27 cellular contexts compared by ENCODE assay signal in genomic region chr6:101879782-101880181, GRCh38.
DNase-seq lines count a peak whose midpoint lies in the region; ATAC-seq, FAIRE-seq and TF ChIP-seq lines count a peak whose summit lies in the region.
"Had no signal": no experiment of that assay in that cellular context is flagged by ENCODE, and none has a peak within 500 bp of the region (broad histone marks: within the 10 kb centered on the region; RNA-seq: fewer than 3 reads in every experiment).

No MANE protein-coding gene starts in this region.

- peaks cover 15% of the 10 kb centered on the region for H3K4me1 Mint-ChIP-seq in WTC11
- H3K4me1 Mint-ChIP-seq in activated CD8-positive, alpha-beta memory T cell treated with anti-CD3 and anti-CD28 coated beads, Interleukin-2, amount 10 ng/mL, durations not matched to agents 7 days and 5 days = no peaks in the 10 kb centered on the region
- H3K4me1 Mint-ChIP-seq: CD14-positive monocyte, IgD-negative memory B cell had no signal

- POLR2A ChIA-PET in WTC11 (lab: Charles Lee) = no interaction called here

- peak; percentile 55 for FAIRE-seq in GM12891 (lab: Jason Lieb, UNC)
- FAIRE-seq: GM18507 had no signal

- H3K36me3 Mint-ChIP-seq in WTC11 = no peaks in the 10 kb centered on the region
- H3K36me3 Mint-ChIP-seq in activated CD8-positive, alpha-beta memory T cell treated with anti-CD3 and anti-CD28 coated beads, Interleukin-2, amount 10 ng/mL, durations not matched to agents 7 days and 5 days = no peaks in the 10 kb centered on the region
- H3K36me3 Mint-ChIP-seq: CD14-positive monocyte, IgD-negative memory B cell had no signal

- ATAC-seq in GM21786 (IDR thresholded peaks at IDR 0.05; ENCODE audit: unreplicated experiment) = peak; percentile 44
- ATAC-seq in HG03432 (IDR thresholded peaks at IDR 0.05; ENCODE audit: unreplicated experiment) = peak; percentile 47
- no peak for ATAC-seq in WTC11
- no peak for ATAC-seq in activated CD8-positive, alpha-beta memory T cell treated with anti-CD3 and anti-CD28 coated beads, Interleukin-2, amount 10 ng/mL, durations not matched to agents 7 days and 5 days
- ATAC-seq in GM19463 (IDR thresholded peaks at IDR 0.05; ENCODE audit: unreplicated experiment) = no peak
- ATAC-seq: GM23338, SK-N-SH treated with all-trans-retinoic acid at 6 μM for 48 hours had no signal

- H3K27me3 Mint-ChIP-seq in WTC11 (ENCODE audit: low read depth) = no peaks in the 10 kb centered on the region
- H3K27me3 Mint-ChIP-seq in activated CD8-positive, alpha-beta memory T cell treated with anti-CD3 and anti-CD28 coated beads, Interleukin-2, amount 10 ng/mL, durations not matched to agents 7 days and 5 days = no peaks in the 10 kb centered on the region
- H3K27me3 Mint-ChIP-seq: IgD-negative memory B cell had no signal

- no peak overlapping the region for H3K4me3 ChIP-seq in foreskin fibroblast (ENCODE audit: low read depth in 1 of 2, low read length in 2 of 2)
- H3K4me3 ChIP-seq: GM23338, Peyer's patch had no signal

- DNase-seq in GM12891 (ENCODE audit: insufficient read length, low spot score) = no peak
- DNase-seq in WTC11 (ENCODE audit: low spot score) = no peak
- no peak for DNase-seq in activated CD8-positive, alpha-beta memory T cell treated with anti-CD3 and anti-CD28 coated beads, Interleukin-2, amount 10 ng/mL, durations not matched to agents 7 days and 5 days
- no peak for DNase-seq in foreskin fibroblast
- no peak for DNase-seq in activated effector memory CD4-positive, alpha-beta T cell treated with Interleukin-2 at 50 U/mL for 16 hours
- DNase-seq: 8988T, ACHN, BE2C, Calu3, DMS79 treated with DMSO at 0.1 percent for 48 hours, GF-D8, H9, MM.1S, NCI-H1694, NCI-H2029 treated with DMSO at 0.1 percent for 48 hours, NCI-H526, NCI-H82, Peyer's patch, T-helper 2 cell had no signal

- no peak overlapping the region for H3K4me3 Mint-ChIP-seq in WTC11
- no peak overlapping the region for H3K4me3 Mint-ChIP-seq in activated CD8-positive, alpha-beta memory T cell treated with anti-CD3 and anti-CD28 coated beads, Interleukin-2, amount 10 ng/mL, durations not matched to agents 7 days and 5 days
- H3K4me3 Mint-ChIP-seq: CD14-positive monocyte, GM23338, H9, IgD-negative memory B cell had no signal

- TF ChIP-seq POLR2A in GM12891 (IDR thresholded peaks at IDR 0.05; ENCODE audit: low read depth, low read length) = no peak

- TF ChIP-seq CTCF in WTC11 (IDR thresholded peaks at IDR 0.05) (no peak), foreskin fibroblast (IDR thresholded peaks at IDR 0.05; ENCODE audit: low read depth, low read length) (no peak)

- peak overlapping the region; percentile 37; the same call in 1 of the 2 replicates for H3K27ac Mint-ChIP-seq in WTC11
- H3K27ac Mint-ChIP-seq in activated CD8-positive, alpha-beta memory T cell treated with anti-CD3 and anti-CD28 coated beads, Interleukin-2, amount 10 ng/mL, durations not matched to agents 7 days and 5 days = no peak overlapping the region
- H3K27ac Mint-ChIP-seq: CD14-positive monocyte, GM23338, H9, IgD-negative memory B cell had no signal

- H3K9me3 Mint-ChIP-seq in WTC11 = no peaks in the 10 kb centered on the region
- H3K9me3 Mint-ChIP-seq in activated CD8-positive, alpha-beta memory T cell treated with anti-CD3 and anti-CD28 coated beads, Interleukin-2, amount 10 ng/mL, durations not matched to agents 7 days and 5 days (ENCODE audit: low read depth) = peaks cover 6% of the 10 kb centered on the region
- H3K9me3 Mint-ChIP-seq: GM23338, H9 had no signal

- CTCF ChIA-PET in WTC11 (lab: Charles Lee) = no interaction called here
- CTCF ChIA-PET in activated CD8-positive, alpha-beta memory T cell treated with anti-CD3 and anti-CD28 coated beads, Interleukin-2, amount 10 ng/mL, durations not matched to agents 7 days and 5 days (lab: Charles Lee) = no interaction called here

TF ChIP-seq in GM12891, 5 proteins besides CTCF, POLR2A, EP300 and RAD21:
- TF ChIP-seq POLR2AphosphoS5 (IDR thresholded peaks at IDR 0.05; ENCODE audit: low read depth, low read length) = no peak
- TF ChIP-seq TAF1 (IDR thresholded peaks at IDR 0.05; ENCODE audit: low read depth, low read length) = no peak
- TF ChIP-seq PAX5 (IDR thresholded peaks at IDR 0.05; ENCODE audit: insufficient read depth, low read length, severe bottlenecking) = no peak
- no peak for TF ChIP-seq POU2F2 (IDR thresholded peaks at IDR 0.05; ENCODE audit: low read depth, low read length)
- TF ChIP-seq SPI1 (IDR thresholded peaks at IDR 0.05; ENCODE audit: low read depth, low read length) = no peak

TF ChIP-seq in WTC11, 78 proteins besides CTCF, POLR2A, EP300 and RAD21 (continues in another document):
- TF ChIP-seq NR2C2 (CRISPR knock-in tag; IDR thresholded peaks at IDR 0.05) (no peak), ZNF396 (CRISPR knock-in tag; IDR thresholded peaks at IDR 0.05; ENCODE audit: borderline replicate concordance) (no peak), TCF7 (CRISPR knock-in tag; IDR thresholded peaks at IDR 0.05; ENCODE audit: low read depth) (no peak), E2F5 (CRISPR knock-in tag; IDR thresholded peaks at IDR 0.05) (no peak), FOXK1 (CRISPR knock-in tag; IDR thresholded peaks at IDR 0.05) (no peak), MLX (CRISPR knock-in tag; IDR thresholded peaks at IDR 0.05) (no peak), ATF3 (CRISPR knock-in tag; conservative IDR thresholded peaks at IDR 0.05) (no peak), ZNF121 (CRISPR knock-in tag; IDR thresholded peaks at IDR 0.05) (no peak), TEAD4 (CRISPR knock-in tag; IDR thresholded peaks at IDR 0.05) (no peak), JUN (CRISPR knock-in tag; IDR thresholded peaks at IDR 0.05) (no peak), GTF2I (CRISPR knock-in tag; conservative IDR thresholded peaks at IDR 0.05) (no peak), MYBL2 (CRISPR knock-in tag; IDR thresholded peaks at IDR 0.05) (no peak), AFF4 (CRISPR knock-in tag; IDR thresholded peaks at IDR 0.05; ENCODE audit: borderline replicate concordance) (no peak), ZSCAN18 (CRISPR knock-in tag; IDR thresholded peaks at IDR 0.05) (no peak)

Comparison
In these comparisons a context has a peak if more than half of its experiments do, and no peak if none do; other contexts are left out.
1. ATAC-seq: peak in GM21786 (single experiment) and HG03432 (single experiment); none in WTC11 (single experiment), activated CD8-positive, alpha-beta memory T cell treated with anti-CD3 and anti-CD28 coated beads, Interleukin-2, amount 10 ng/mL, durations not matched to agents 7 days and 5 days (single experiment) and GM19463 (single experiment).